9 cellular contexts compared by ENCODE assay signal in the genomic region with DNA sequence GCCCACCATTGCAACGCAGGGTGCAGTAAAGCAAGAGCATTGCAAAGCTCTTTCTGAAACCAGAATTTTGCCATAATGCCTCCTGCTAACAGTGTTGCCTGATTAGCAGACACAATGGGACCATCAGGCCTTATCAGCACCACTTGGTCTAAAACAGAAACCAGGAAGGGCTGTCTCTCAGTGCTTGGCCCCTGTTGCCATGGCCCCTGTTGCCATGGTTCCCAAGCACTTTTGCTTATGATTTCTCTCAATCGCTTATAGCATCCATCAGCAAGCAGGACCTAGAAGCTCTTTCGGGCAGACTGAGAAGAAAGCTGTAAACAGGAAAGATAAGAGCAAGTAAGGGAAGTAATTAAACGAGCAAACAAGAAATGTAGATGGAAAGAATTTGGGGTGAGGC. TPM values are rescaled to one million over a fixed set of nuclear protein-coding genes. Genes with fewer than 3 reads are reported as not detected.
DNase-seq lines count a peak whose midpoint lies in the region; ATAC-seq and TF ChIP-seq lines count a peak whose summit lies in the region.
"Had no signal": no experiment of that assay in that cellular context is flagged by ENCODE, and none has a peak within 500 bp of the region (broad histone marks: within the 10 kb centered on the region; RNA-seq: fewer than 3 reads in every experiment).

No MANE protein-coding gene starts in this region.

- no peaks in the 10 kb centered on the region for H3K79me2 ChIP-seq in smooth muscle cell (ENCODE audit: low read depth)

- no peak overlapping the region for H2AFZ ChIP-seq in smooth muscle cell (ENCODE audit: low read depth)

- H3K4me3 ChIP-seq in GM06990 (replicated peaks; ENCODE audit: low read depth, low read length), result no peak overlapping the region
- H3K4me3 ChIP-seq in NB4 (ENCODE audit: low read depth, low read length), result no peak overlapping the region
- no peak overlapping the region for H3K4me3 ChIP-seq in transverse colon
- H3K4me3 ChIP-seq in smooth muscle cell, result no peak overlapping the region

- no peak overlapping the region for H3K4me2 ChIP-seq in smooth muscle cell

- 29 to 30% methylated on average over 1 to 4 of the region's 4 CpGs for WGBS in transverse colon (ENCODE audit: low coverage in 1 of 2), 2 donors
- WGBS in smooth muscle cell (ENCODE audit: low lambda C conversion rate), result 56% methylated on average over 4 of the region's 4 CpGs

- intact Hi-C loops in transverse colon (cut with DNase I; ENCODE audit: low total_unique reads), result no loop called here

- H3K9me3 ChIP-seq in transverse colon (no peaks in the 10 kb centered on the region), smooth muscle cell (replicated peaks; ENCODE audit: low read depth) (no peaks in the 10 kb centered on the region)

- H3F3A ChIP-seq in smooth muscle cell (ENCODE audit: low read depth), result no peaks in the 10 kb centered on the region

- DNase-seq in GM06990 (ENCODE audit: extremely low read depth, insufficient read length), result peak; percentile 24
- peak; percentile 54 for DNase-seq in NB4 (ENCODE audit: low read depth)
- DNase-seq in activated T-cell treated with anti-CD3 and anti-CD28 coated beads for 1 hour (ENCODE audit: low read depth), result peak; percentile 42
- peak; percentile 37 for DNase-seq in iPS-NIHi11 (ENCODE audit: low spot score)
- DNase-seq in transverse colon, result peak; percentile 15
- no peak for DNase-seq in smooth muscle cell (lab: John Stamatoyannopoulos, UW; ENCODE audit: unreplicated experiment)
- DNase-seq in DMS114 treated with DMSO at 0.1 percent for 48 hours (lab: John Stamatoyannopoulos, UW; ENCODE audit: unreplicated experiment), result no peak

- no peak for TF ChIP-seq POLR2A in NB4 (IDR thresholded peaks at IDR 0.05; ENCODE audit: extremely low read depth, insufficient read length)
- no peak for TF ChIP-seq POLR2A in transverse colon (IDR thresholded peaks at IDR 0.05)

- in situ Hi-C loops in transverse colon (cut with MboI; ENCODE audit: low pct_ligation_motif_present in 1 of 4, low pct_unique_long_range_greater_than_20kb in 1 of 4, low sequenced_read_pairs in 3 of 4), result no loop called here

- H3K9ac ChIP-seq in smooth muscle cell (ENCODE audit: low read depth), result no peak overlapping the region

- H3K27me3 ChIP-seq in GM06990 (replicated peaks; ENCODE audit: control insufficient read depth, insufficient read depth, low read length), result no peaks in the 10 kb centered on the region
- H3K27me3 ChIP-seq in transverse colon, result no peaks in the 10 kb centered on the region
- H3K27me3 ChIP-seq in smooth muscle cell (ENCODE audit: low read depth), result no peaks in the 10 kb centered on the region

- no peak overlapping the region for H3K27ac ChIP-seq in transverse colon
- no peak overlapping the region for H3K27ac ChIP-seq in smooth muscle cell (ENCODE audit: low read depth)

- TF ChIP-seq CTCF in GM06990 (IDR thresholded peaks at IDR 0.05; ENCODE audit: insufficient read depth, low read length, poor library complexity, severe bottlenecking) (no peak), NB4 (IDR thresholded peaks at IDR 0.05; ENCODE audit: low read depth, low read length) (no peak), transverse colon (IDR thresholded peaks at IDR 0.05) (no peak), smooth muscle cell (IDR thresholded peaks at IDR 0.05; ENCODE audit: borderline replicate concordance, insufficient read depth, poor library complexity, severe bottlenecking) (no peak)

- H3K36me3 ChIP-seq in GM06990 (ENCODE audit: control insufficient read depth, insufficient read depth, low read length) (no peaks in the 10 kb centered on the region), transverse colon (no peaks in the 10 kb centered on the region), smooth muscle cell (ENCODE audit: low read depth) (no peaks in the 10 kb centered on the region)

- no peaks in the 10 kb centered on the region for H4K20me1 ChIP-seq in smooth muscle cell (ENCODE audit: low read depth)

- no peak for TF ChIP-seq EP300 in transverse colon (IDR thresholded peaks at IDR 0.05; ENCODE audit: low read depth)

- peak; percentile 86 for ATAC-seq in GM21526 (IDR thresholded peaks at IDR 0.05; ENCODE audit: low FRiP score, unreplicated experiment)
- ATAC-seq: HCT116 had no signal

- no peaks in the 10 kb centered on the region for H3K4me1 ChIP-seq in transverse colon
- H3K4me1 ChIP-seq in smooth muscle cell (ENCODE audit: low read depth), result no peaks in the 10 kb centered on the region

RNA-seq across cellular contexts. Expression of a gene that starts 36.8 kb away (rescaled TPM):
- total RNA-seq in transverse colon, result 1 to 10 TPM; 1.3 to 6.0 (median 2.5) TPM
- 2.7 and 3.6 TPM in 2 replicates for total RNA-seq in smooth muscle cell
- polyA plus RNA-seq in smooth muscle cell, result 3.1 and 4.0 TPM in 2 replicates

Comparison
In these comparisons a context has a peak if more than half of its experiments do, and no peak if none do; other contexts are left out.
1. DNase-seq: peak in GM06990 (single experiment), NB4 (single experiment), activated T-cell treated with anti-CD3 and anti-CD28 coated beads for 1 hour (single experiment), iPS-NIHi11 (single experiment) and transverse colon (single experiment); none in smooth muscle cell (single experiment) and DMS114 treated with DMSO at 0.1 percent for 48 hours (single experiment).